In genomic region chr14:24734917-24735500, GRCh38 we compare ENCODE assay signal across 9 cellular contexts.
DNase-seq lines count a peak whose midpoint lies in the region; ATAC-seq, FAIRE-seq and TF ChIP-seq lines count a peak whose summit lies in the region.
"Had no signal": no experiment of that assay in that cellular context is flagged by ENCODE, and none has a peak within 500 bp of the region (broad histone marks: within the 10 kb centered on the region; RNA-seq: fewer than 3 reads in every experiment).

No MANE protein-coding gene starts in this region.

- H3K9me3 Mint-ChIP-seq in immature natural killer cell = no peaks in the 10 kb centered on the region

- POLR2A ChIA-PET in K562 (lab: Yijun Ruan, JAX) = interaction anchor here (0.6 kb wide), 1 partner anchor 412 kb away, joined by 3 read pairs; no protein-coding TSS in a partner anchor

- CTCF ChIA-PET in K562 (lab: Yijun Ruan, JAX; ENCODE audit: low intra/inter-chr PET ratio) = interaction anchor here (0.9 to 1.0 kb wide), 2 partner anchors 308 to 398 kb away, joined by 3 read pairs; no protein-coding TSS in a partner anchor

- H3K27me3 ChIP-seq in K562 (ENCODE audit: control insufficient read depth in 2 of 2, insufficient read depth in 2 of 2, low read length in 2 of 2) = no peaks in the 10 kb centered on the region

- no peak overlapping the region for H3K27ac Mint-ChIP-seq in immature natural killer cell

- no peaks in the 10 kb centered on the region for H4K20me1 ChIP-seq in K562 (replicated peaks; ENCODE audit: control insufficient read depth, insufficient read depth, low read length)

- no peak for FAIRE-seq in K562 (lab: Jason Lieb, UNC)
- FAIRE-seq: TTC549 had no signal

- H3K4me3 Mint-ChIP-seq in immature natural killer cell = peak overlapping the region in 1 of 5 donors; percentile 1

- H3K4me2 ChIP-seq in K562 (ENCODE audit: insufficient read depth, low read length) = no peak overlapping the region

- no peaks in the 10 kb centered on the region for H3K36me3 Mint-ChIP-seq in immature natural killer cell

- no peak for TF ChIP-seq POLR2A in K562 (conservative IDR thresholded peaks at IDR 0.05)

- H3K27ac ChIP-seq in K562 (ENCODE audit: extremely low read depth, low read depth, low read length) = no peak overlapping the region

- intact Hi-C loops in K562 (cut with micrococcal nuclease) = loop anchor here (5.0 to 10.0 kb wide), 2 partner anchors 417 to 800 kb away; no protein-coding TSS in a partner anchor

- ATAC-seq in K562 = peak; percentile 76
- no peak for ATAC-seq in HG03571 (IDR thresholded peaks at IDR 0.05; ENCODE audit: unreplicated experiment)
- no peak for ATAC-seq in HG02571 (IDR thresholded peaks at IDR 0.05; ENCODE audit: unreplicated experiment)

- peak; percentile 51 to 67; a peak in 3 of 4 replicates for TF ChIP-seq RAD21 in K562 (CRISPR knock-in tag; conservative IDR thresholded peaks at IDR 0.05 in 1 of 2, IDR thresholded peaks at IDR 0.05 in 1 of 2)

- peaks cover 0 to 3% (median 3%) of the 10 kb centered on the region in 3 donors for H3K27me3 Mint-ChIP-seq in immature natural killer cell (ENCODE audit: low read depth in 3 of 3)

- no peaks in the 10 kb centered on the region for H3K36me3 ChIP-seq in K562 (ENCODE audit: control insufficient read depth, insufficient read depth, low read length)

- H3K9me3 ChIP-seq in K562 (replicated peaks; ENCODE audit: control insufficient read depth, insufficient read depth, low read depth, low read length) = no peaks in the 10 kb centered on the region

- H2AFZ ChIP-seq in K562 (ENCODE audit: low read depth, low read length) = no peak overlapping the region

- H3K79me2 ChIP-seq in K562 (ENCODE audit: control insufficient read depth, insufficient read depth, low read length) = no peaks in the 10 kb centered on the region

- peak; percentile 41 to 67 (median 61); a peak in 5 of 6 replicates for TF ChIP-seq CTCF in K562 (IDR thresholded peaks at IDR 0.05 in 2 of 3, conservative IDR thresholded peaks at IDR 0.05 in 1 of 3; ENCODE audit: insufficient read depth in 2 of 3, low read depth in 1 of 3, low read length in 3 of 3)

- peaks cover 3 to 7% of the 10 kb centered on the region in 2 donors for H3K4me1 Mint-ChIP-seq in immature natural killer cell

- DNase-seq in DMS53 (lab: John Stamatoyannopoulos, UW) (peak; percentile 86), HPDE6-E6E7 (ENCODE audit: extremely low spot score) (peak; percentile 22), NCI-H526 treated with DMSO at 0.1 percent for 48 hours (lab: John Stamatoyannopoulos, UW) (peak; percentile 17), K562 (ENCODE audit: extremely low read depth in 1 of 4, low spot score in 3 of 4) (peak; percentile 28 to 64 (median 38)), immature natural killer cell (peak; percentile 47 to 66 (median 55))
- peak; percentile 10 for DNase-seq in stimulated activated CD4-positive, alpha-beta T cell treated with anti-CD3 and anti-CD28 coated beads, Interleukin-4, amount 100 ng/mL, for 24 hours

- H3K4me3 ChIP-seq in K562 = no peak overlapping the region

- no peak overlapping the region for H3K9ac ChIP-seq in K562 (ENCODE audit: insufficient read depth in 1 of 2, low read depth in 2 of 2, low read length in 2 of 2)

- in situ Hi-C loops in K562 (cut with MboI) = loop anchor here (25.0 kb wide), 1 partner anchor 402 kb away; no protein-coding TSS in a partner anchor

- TF ChIP-seq EP300 in K562 (IDR thresholded peaks at IDR 0.05; ENCODE audit: low read length) = no peak

- no peaks in the 10 kb centered on the region for H3K9me1 ChIP-seq in K562 (ENCODE audit: control insufficient read depth, insufficient read depth, low read length)

- no TSS peak for BruUV-seq in K562 (replicated peaks; lab: Mats Ljungman, UMichigan)

- 1% methylated on average over 9 of the region's 9 CpGs for WGBS in K562 (ENCODE audit: insufficient coverage, low coverage, missing lambda C conversion rate)

- no peaks in the 10 kb centered on the region for H3K4me1 ChIP-seq in K562 (replicated peaks in 1 of 2; ENCODE audit: control insufficient read depth in 2 of 2, insufficient read depth in 2 of 2, low read length in 2 of 2)

TF ChIP-seq in K562, 482 proteins besides CTCF, POLR2A, EP300 and RAD21 (continues in another document):
- TF ChIP-seq SMC3 (conservative IDR thresholded peaks at IDR 0.05; ENCODE audit: insufficient read depth, low read depth, low read length) = 0 out of 2 replicates have a peak, but pooled peaks have one; percentile 28
- TF ChIP-seq DEAF1 (CRISPR knock-in tag; IDR thresholded peaks at IDR 0.05) = peak; percentile 36; the same call in 1 of the 2 replicates
- TF ChIP-seq CREB3L1 (IDR thresholded peaks at IDR 0.05; ENCODE audit: borderline replicate concordance, low read depth) = no peak
- TF ChIP-seq ZNF354B (CRISPR knock-in tag; IDR thresholded peaks at IDR 0.05) = no peak
- TF ChIP-seq ARID3A (IDR thresholded peaks at IDR 0.05; ENCODE audit: borderline replicate concordance, low read depth, low read length) = 0 out of 2 replicates have a peak, but pooled peaks have one; percentile 68
- TF ChIP-seq CHAMP1 (IDR thresholded peaks at IDR 0.05) = no peak

Comparison
In these comparisons a context has a peak if more than half of its experiments do, and no peak if none do; other contexts are left out.
1. DNase-seq: peak in every context shown above with its lines; median percentile 86 in DMS53; 55 in immature natural killer cell; 38 in K562; 22 in HPDE6-E6E7; 17 in NCI-H526 treated with DMSO at 0.1 percent for 48 hours; 10 in stimulated activated CD4-positive, alpha-beta T cell treated with anti-CD3 and anti-CD28 coated beads, Interleukin-4, amount 100 ng/mL, for 24 hours.